In genomic region chr9:128321879-128322341, GRCh38 we compare ENCODE assay signal across 1 cellular context.
TF ChIP-seq lines count a peak whose summit lies in the region.

No MANE protein-coding gene starts in this region.

TF ChIP-seq in K562, 482 proteins besides CTCF, POLR2A, EP300 and RAD21 (continued from another document and continues in another):
- TF ChIP-seq MGA (IDR thresholded peaks at IDR 0.05), result no peak
- TF ChIP-seq KAT7 (CRISPR knock-in tag; IDR thresholded peaks at IDR 0.05; ENCODE audit: borderline replicate concordance), result no peak
- no peak for TF ChIP-seq EGR1 (conservative IDR thresholded peaks at IDR 0.05)
- no peak for TF ChIP-seq ZBTB7A (IDR thresholded peaks at IDR 0.05; ENCODE audit: borderline replicate concordance, control insufficient read depth, low read depth, low read length)
- TF ChIP-seq SRF (CRISPR knock-in tag; IDR thresholded peaks at IDR 0.05), result no peak
- TF ChIP-seq FOXP1 (CRISPR knock-in tag; IDR thresholded peaks at IDR 0.05), result no peak
- no peak for TF ChIP-seq SMARCC2 (IDR thresholded peaks at IDR 0.05; ENCODE audit: low read depth)
- no peak for TF ChIP-seq TEAD2 (tag; IDR thresholded peaks at IDR 0.05)
- TF ChIP-seq ZBTB40 (IDR thresholded peaks at IDR 0.05), result no peak
- TF ChIP-seq ZBTB40 (CRISPR knock-in tag; IDR thresholded peaks at IDR 0.05), result no peak
- TF ChIP-seq ZBTB49 (CRISPR knock-in tag; IDR thresholded peaks at IDR 0.05; ENCODE audit: borderline replicate concordance), result no peak
- no peak for TF ChIP-seq CREB3 (tag; conservative IDR thresholded peaks at IDR 0.05; ENCODE audit: low read depth)
- TF ChIP-seq ZNF707 (CRISPR knock-in tag; conservative IDR thresholded peaks at IDR 0.05), result no peak; the same call in 1 of the 2 replicates
- TF ChIP-seq NKRF (IDR thresholded peaks at IDR 0.05; ENCODE audit: borderline replicate concordance), result no peak
- no peak for TF ChIP-seq ETV6 (IDR thresholded peaks at IDR 0.05; ENCODE audit: borderline replicate concordance in 1 of 2, low read depth in 2 of 2, low read length in 1 of 2)
- no peak for TF ChIP-seq ETV6 (CRISPR knock-in tag; IDR thresholded peaks at IDR 0.05; ENCODE audit: borderline replicate concordance)
- TF ChIP-seq RHOXF2B (CRISPR knock-in tag; conservative IDR thresholded peaks at IDR 0.05), result 0 out of 2 replicates have a peak, but pooled peaks have one; percentile 51
- peak; percentile 6; the same call in 1 of the 2 replicates for TF ChIP-seq HIVEP1 (CRISPR knock-in tag; IDR thresholded peaks at IDR 0.05)
- TF ChIP-seq MTA3 (IDR thresholded peaks at IDR 0.05; ENCODE audit: borderline replicate concordance), result no peak
- no peak for TF ChIP-seq ZNF57 (CRISPR knock-in tag; IDR thresholded peaks at IDR 0.05)
- no peak; the same call in 1 of the 2 replicates for TF ChIP-seq ZHX1 (conservative IDR thresholded peaks at IDR 0.05; ENCODE audit: low read length)
- no peak for TF ChIP-seq SPI1 (IDR thresholded peaks at IDR 0.05; ENCODE audit: borderline replicate concordance, low read depth, low read length)
